Comparison of ENCODE assay signal across 10 cellular contexts in genomic region chr1:92877081-92877711, GRCh38. TPM values are rescaled to one million over a fixed set of nuclear protein-coding genes. Genes with fewer than 3 reads are reported as not detected.
DNase-seq lines count a peak whose midpoint lies in the region; ATAC-seq, FAIRE-seq and TF ChIP-seq lines count a peak whose summit lies in the region.
"Had no signal": no experiment of that assay in that cellular context is flagged by ENCODE, and none has a peak within 500 bp of the region (broad histone marks: within the 10 kb centered on the region; RNA-seq: fewer than 3 reads in every experiment).

No MANE protein-coding gene starts in this region.

- no peak for FAIRE-seq in pancreas (lab: Jason Lieb, UNC)
- FAIRE-seq: urothelium cell line had no signal

- ATAC-seq in activated naive CD8-positive, alpha-beta T cell treated with anti-CD3 and anti-CD28 coated beads, Interleukin-2, amount 50 U/mL, for 24 hours = peak; percentile 36
- ATAC-seq in pancreas (peak in 3 of 4 donors; percentile 22 to 38 (median 29)), GM21786 (IDR thresholded peaks at IDR 0.05; ENCODE audit: unreplicated experiment) (no peak)

- no peaks in the 10 kb centered on the region for H3K9me3 Mint-ChIP-seq in T-helper 1 cell treated with Interleukin-12 subunit alpha and Interleukin-12 subunit beta and Interleukin-4 antibody, amounts not matched to agents 30 μg/mL and 1 μg/mL, for 36 hours
- peaks cover 4% of the 10 kb centered on the region for H3K9me3 Mint-ChIP-seq in activated naive CD8-positive, alpha-beta T cell treated with anti-CD3 and anti-CD28 coated beads, Interleukin-2, amount 50 U/mL, for 24 hours

- H3K36me3 ChIP-seq in pancreas = no peaks in the 10 kb centered on the region

- H3K27me3 ChIP-seq in pancreas = no peaks in the 10 kb centered on the region

- H3K4me3 Mint-ChIP-seq in T-helper 1 cell treated with Interleukin-12 subunit alpha and Interleukin-12 subunit beta and Interleukin-4 antibody, amounts not matched to agents 30 μg/mL and 1 μg/mL, for 36 hours = peak overlapping the region; percentile 76
- H3K4me3 Mint-ChIP-seq in activated naive CD8-positive, alpha-beta T cell treated with anti-CD3 and anti-CD28 coated beads, Interleukin-2, amount 50 U/mL, for 24 hours = peak overlapping the region; percentile 42

- no peaks in the 10 kb centered on the region for H3K27me3 Mint-ChIP-seq in T-helper 1 cell treated with Interleukin-12 subunit alpha and Interleukin-12 subunit beta and Interleukin-4 antibody, amounts not matched to agents 30 μg/mL and 1 μg/mL, for 36 hours (ENCODE audit: low read depth)
- H3K27me3 Mint-ChIP-seq in activated naive CD8-positive, alpha-beta T cell treated with anti-CD3 and anti-CD28 coated beads, Interleukin-2, amount 50 U/mL, for 24 hours = no peaks in the 10 kb centered on the region

- no peak for TF ChIP-seq CTCF in pancreas (IDR thresholded peaks at IDR 0.05)

- DNase-seq in T-helper 1 cell = no peak
- peak; percentile 67 for DNase-seq in NCI-H146 treated with DMSO at 0.1 percent for 48 hours (lab: John Stamatoyannopoulos, UW; ENCODE audit: unreplicated experiment)
- DNase-seq in activated naive CD8-positive, alpha-beta T cell treated with anti-CD3 and anti-CD28 coated beads, Interleukin-2, amount 50 U/mL, for 24 hours = no peak
- DNase-seq in pancreas = no peak
- no peak for DNase-seq in CD1c-positive myeloid dendritic cell (ENCODE audit: extremely low spot score)
- DNase-seq in GM19240 (ENCODE audit: insufficient read length, low spot score) = no peak

- peaks cover 19% of the 10 kb centered on the region for H3K36me3 Mint-ChIP-seq in T-helper 1 cell treated with Interleukin-12 subunit alpha and Interleukin-12 subunit beta and Interleukin-4 antibody, amounts not matched to agents 30 μg/mL and 1 μg/mL, for 36 hours (ENCODE audit: low read depth)
- H3K36me3 Mint-ChIP-seq in activated naive CD8-positive, alpha-beta T cell treated with anti-CD3 and anti-CD28 coated beads, Interleukin-2, amount 50 U/mL, for 24 hours (ENCODE audit: low read depth) = peaks cover 15% of the 10 kb centered on the region

- no peak overlapping the region for H3K27ac ChIP-seq in pancreas
- H3K27ac ChIP-seq: SK-N-MC had no signal

- no peak overlapping the region for H3K4me3 ChIP-seq in pancreas
- H3K4me3 ChIP-seq: SK-N-MC had no signal

- no peaks in the 10 kb centered on the region for H3K9me3 ChIP-seq in pancreas

- WGBS in pancreas, 2 donors = 16% methylated on average over 4 of the region's 4 CpGs

- no peak overlapping the region for H3K27ac Mint-ChIP-seq in T-helper 1 cell treated with Interleukin-12 subunit alpha and Interleukin-12 subunit beta and Interleukin-4 antibody, amounts not matched to agents 30 μg/mL and 1 μg/mL, for 36 hours
- H3K27ac Mint-ChIP-seq in activated naive CD8-positive, alpha-beta T cell treated with anti-CD3 and anti-CD28 coated beads, Interleukin-2, amount 50 U/mL, for 24 hours = no peak overlapping the region

- peaks cover 0 to 7% (median 0%) of the 10 kb centered on the region in 3 donors for H3K4me1 ChIP-seq in pancreas

- intact Hi-C loops in pancreas (cut with DNase I) = no loop called here

- peaks cover 14% of the 10 kb centered on the region for H3K4me1 Mint-ChIP-seq in T-helper 1 cell treated with Interleukin-12 subunit alpha and Interleukin-12 subunit beta and Interleukin-4 antibody, amounts not matched to agents 30 μg/mL and 1 μg/mL, for 36 hours (ENCODE audit: low read depth)
- peaks cover 18% of the 10 kb centered on the region for H3K4me1 Mint-ChIP-seq in activated naive CD8-positive, alpha-beta T cell treated with anti-CD3 and anti-CD28 coated beads, Interleukin-2, amount 50 U/mL, for 24 hours

RNA-seq across cellular contexts. Expression of gene RPL5, which starts 45.4 kb away (rescaled TPM):
- total RNA-seq in pancreas = 100 to 1,000 TPM; 595 to 972 (median 752) TPM
- polyA plus RNA-seq in pancreas = 1,000 to 10,000 TPM; 1,227 to 1,336 TPM
